In the genomic region with DNA sequence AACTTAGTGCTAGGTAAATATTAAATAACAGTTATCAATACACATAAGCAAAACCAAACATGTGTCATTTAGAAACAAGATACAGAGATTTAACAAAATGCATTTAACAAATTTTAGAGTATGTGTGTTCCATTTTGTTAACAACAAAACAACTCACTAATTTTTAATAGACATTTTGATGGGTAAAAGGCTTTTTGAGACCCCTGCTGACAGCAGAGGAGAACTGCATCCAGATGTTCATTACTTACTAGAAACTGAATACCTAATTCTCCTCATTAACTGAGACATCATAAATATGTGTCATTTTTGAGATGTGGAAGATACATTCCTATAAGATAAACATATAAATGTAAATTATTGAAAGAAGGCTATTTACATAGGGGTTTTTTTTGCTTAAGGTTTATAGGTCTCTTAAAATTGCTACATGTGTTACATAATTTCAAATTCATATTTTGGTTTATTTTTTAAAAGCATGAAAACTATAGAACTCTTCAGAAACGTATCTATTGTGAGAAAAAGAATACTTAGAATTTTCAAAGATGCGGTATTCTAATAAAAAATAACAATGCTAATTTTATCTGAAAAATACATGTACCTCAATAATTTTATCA, we compare ENCODE assay signal across 8 cellular contexts.
A peak's percentile ranks its signal among the peaks of the same experiment; 100 is the strongest.
DNase-seq lines count a peak whose midpoint lies in the region; ATAC-seq and TF ChIP-seq lines count a peak whose summit lies in the region.

No MANE protein-coding gene starts in this region.

- H3K9me3 ChIP-seq in parathyroid adenoma (ENCODE audit: control insufficient read depth, low read length) = no peaks in the 10 kb centered on the region

- H2AFZ ChIP-seq in parathyroid adenoma = no peak overlapping the region

- H3K27ac ChIP-seq in parathyroid adenoma = no peak overlapping the region

- no peak overlapping the region for H3K9ac ChIP-seq in parathyroid adenoma

- ATAC-seq in GM19372 (IDR thresholded peaks at IDR 0.05; ENCODE audit: low read depth, unreplicated experiment) (peak; percentile 57), HG03457 (IDR thresholded peaks at IDR 0.05; ENCODE audit: unreplicated experiment) (no peak)

- no peaks in the 10 kb centered on the region for H3K4me1 ChIP-seq in parathyroid adenoma

- H3K79me2 ChIP-seq in parathyroid adenoma = no peaks in the 10 kb centered on the region

- TF ChIP-seq CTCF in parathyroid adenoma (IDR thresholded peaks at IDR 0.05) = peak; percentile 79

- no peaks in the 10 kb centered on the region for H3K36me3 ChIP-seq in parathyroid adenoma (ENCODE audit: control insufficient read depth, insufficient read depth, low read length)

- no peaks in the 10 kb centered on the region for H3K27me3 ChIP-seq in parathyroid adenoma (ENCODE audit: control insufficient read depth, insufficient read depth, low read length)

- H3K4me2 ChIP-seq in parathyroid adenoma (ENCODE audit: low read length) = no peak overlapping the region

- peak; percentile 71 for DNase-seq in DMS 273 (lab: John Stamatoyannopoulos, UW; ENCODE audit: unreplicated experiment)
- peak; percentile 15 for DNase-seq in NCI-H146 (lab: John Stamatoyannopoulos, UW)
- DNase-seq in dermis blood vessel endothelial cell = peak; percentile 51
- no peak for DNase-seq in epidermal melanocyte (ENCODE audit: insufficient read length, low spot score)
- DNase-seq in activated CD8-positive, alpha-beta memory T cell treated with anti-CD3 and anti-CD28 coated beads, Interleukin-2, amount 50 U/mL, for 4 hours = no peak

- H3K4me3 ChIP-seq in parathyroid adenoma (ENCODE audit: low read depth, low read length) = no peak overlapping the region

Comparison
In these comparisons a context has a peak if more than half of its experiments do, and no peak if none do; other contexts are left out.
1. DNase-seq: peak in DMS 273 (single experiment), NCI-H146 (single experiment) and dermis blood vessel endothelial cell (single experiment); none in epidermal melanocyte (single experiment) and activated CD8-positive, alpha-beta memory T cell treated with anti-CD3 and anti-CD28 coated beads, Interleukin-2, amount 50 U/mL, for 4 hours (single experiment).